Comparison of ENCODE assay signal across 1 cellular context in genomic region chr15:80780416-80781221, GRCh38.
A peak's percentile ranks its signal among the peaks of the same experiment; 100 is the strongest.
TF ChIP-seq lines count a peak whose summit lies in the region.

No MANE protein-coding gene starts in this region.

TF ChIP-seq in HepG2, 621 proteins besides CTCF, POLR2A, EP300 and RAD21 (continued from another document and continues in another):
- no peak for TF ChIP-seq RERE (CRISPR knock-in tag; IDR thresholded peaks at IDR 0.05; ENCODE audit: low read depth)
- peak; percentile 49; the same call in 1 of the 2 replicates for TF ChIP-seq NR2C2 (CRISPR knock-in tag; IDR thresholded peaks at IDR 0.05; ENCODE audit: borderline replicate concordance)
- TF ChIP-seq, protein P1, sequence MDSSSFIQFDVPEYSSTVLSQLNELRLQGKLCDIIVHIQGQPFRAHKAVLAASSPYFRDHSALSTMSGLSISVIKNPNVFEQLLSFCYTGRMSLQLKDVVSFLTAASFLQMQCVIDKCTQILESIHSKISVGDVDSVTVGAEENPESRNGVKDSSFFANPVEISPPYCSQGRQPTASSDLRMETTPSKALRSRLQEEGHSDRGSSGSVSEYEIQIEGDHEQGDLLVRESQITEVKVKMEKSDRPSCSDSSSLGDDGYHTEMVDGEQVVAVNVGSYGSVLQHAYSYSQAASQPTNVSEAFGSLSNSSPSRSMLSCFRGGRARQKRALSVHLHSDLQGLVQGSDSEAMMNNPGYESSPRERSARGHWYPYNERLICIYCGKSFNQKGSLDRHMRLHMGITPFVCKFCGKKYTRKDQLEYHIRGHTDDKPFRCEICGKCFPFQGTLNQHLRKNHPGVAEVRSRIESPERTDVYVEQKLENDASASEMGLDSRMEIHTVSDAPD (CRISPR knock-in tag; IDR thresholded peaks at IDR 0.05): no peak
- TF ChIP-seq ZNF33B (CRISPR knock-in tag; IDR thresholded peaks at IDR 0.05): peak; percentile 55; the same call in 1 of the 2 replicates
- TF ChIP-seq TBP (CRISPR knock-in tag; IDR thresholded peaks at IDR 0.05): no peak
- TF ChIP-seq, protein P2, sequence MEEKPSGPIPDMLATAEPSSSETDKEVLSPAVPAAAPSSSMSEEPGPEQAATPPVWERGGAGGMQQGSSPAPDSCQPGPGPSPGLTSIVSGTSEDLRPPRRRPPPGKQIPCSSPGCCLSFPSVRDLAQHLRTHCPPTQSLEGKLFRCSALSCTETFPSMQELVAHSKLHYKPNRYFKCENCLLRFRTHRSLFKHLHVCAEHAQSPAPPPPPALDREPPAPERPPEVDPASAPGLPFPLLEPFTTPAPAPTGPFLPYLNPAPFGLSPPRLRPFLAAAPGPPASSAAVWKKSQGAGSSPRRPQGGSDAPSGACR (CRISPR knock-in tag; IDR thresholded peaks at IDR 0.05): no peak
- TF ChIP-seq, protein P3, sequence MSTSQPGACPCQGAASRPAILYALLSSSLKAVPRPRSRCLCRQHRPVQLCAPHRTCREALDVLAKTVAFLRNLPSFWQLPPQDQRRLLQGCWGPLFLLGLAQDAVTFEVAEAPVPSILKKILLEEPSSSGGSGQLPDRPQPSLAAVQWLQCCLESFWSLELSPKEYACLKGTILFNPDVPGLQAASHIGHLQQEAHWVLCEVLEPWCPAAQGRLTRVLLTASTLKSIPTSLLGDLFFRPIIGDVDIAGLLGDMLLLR (CRISPR knock-in tag; IDR thresholded peaks at IDR 0.05): peak; percentile 91
- TF ChIP-seq ZNF256 (CRISPR knock-in tag; conservative IDR thresholded peaks at IDR 0.05): peak; percentile 97
- no peak; the same call in 1 of the 2 replicates for TF ChIP-seq CAMTA2 (CRISPR knock-in tag; IDR thresholded peaks at IDR 0.05; ENCODE audit: borderline replicate concordance)
- TF ChIP-seq ZNF737 (CRISPR knock-in tag; IDR thresholded peaks at IDR 0.05; ENCODE audit: borderline replicate concordance): peak; percentile 57; the same call in 1 of the 2 replicates
- 0 out of 2 replicates have a peak, but pooled peaks have one; percentile 59 for TF ChIP-seq PAWR (CRISPR knock-in tag; IDR thresholded peaks at IDR 0.05; ENCODE audit: borderline replicate concordance)
- TF ChIP-seq, protein P4, sequence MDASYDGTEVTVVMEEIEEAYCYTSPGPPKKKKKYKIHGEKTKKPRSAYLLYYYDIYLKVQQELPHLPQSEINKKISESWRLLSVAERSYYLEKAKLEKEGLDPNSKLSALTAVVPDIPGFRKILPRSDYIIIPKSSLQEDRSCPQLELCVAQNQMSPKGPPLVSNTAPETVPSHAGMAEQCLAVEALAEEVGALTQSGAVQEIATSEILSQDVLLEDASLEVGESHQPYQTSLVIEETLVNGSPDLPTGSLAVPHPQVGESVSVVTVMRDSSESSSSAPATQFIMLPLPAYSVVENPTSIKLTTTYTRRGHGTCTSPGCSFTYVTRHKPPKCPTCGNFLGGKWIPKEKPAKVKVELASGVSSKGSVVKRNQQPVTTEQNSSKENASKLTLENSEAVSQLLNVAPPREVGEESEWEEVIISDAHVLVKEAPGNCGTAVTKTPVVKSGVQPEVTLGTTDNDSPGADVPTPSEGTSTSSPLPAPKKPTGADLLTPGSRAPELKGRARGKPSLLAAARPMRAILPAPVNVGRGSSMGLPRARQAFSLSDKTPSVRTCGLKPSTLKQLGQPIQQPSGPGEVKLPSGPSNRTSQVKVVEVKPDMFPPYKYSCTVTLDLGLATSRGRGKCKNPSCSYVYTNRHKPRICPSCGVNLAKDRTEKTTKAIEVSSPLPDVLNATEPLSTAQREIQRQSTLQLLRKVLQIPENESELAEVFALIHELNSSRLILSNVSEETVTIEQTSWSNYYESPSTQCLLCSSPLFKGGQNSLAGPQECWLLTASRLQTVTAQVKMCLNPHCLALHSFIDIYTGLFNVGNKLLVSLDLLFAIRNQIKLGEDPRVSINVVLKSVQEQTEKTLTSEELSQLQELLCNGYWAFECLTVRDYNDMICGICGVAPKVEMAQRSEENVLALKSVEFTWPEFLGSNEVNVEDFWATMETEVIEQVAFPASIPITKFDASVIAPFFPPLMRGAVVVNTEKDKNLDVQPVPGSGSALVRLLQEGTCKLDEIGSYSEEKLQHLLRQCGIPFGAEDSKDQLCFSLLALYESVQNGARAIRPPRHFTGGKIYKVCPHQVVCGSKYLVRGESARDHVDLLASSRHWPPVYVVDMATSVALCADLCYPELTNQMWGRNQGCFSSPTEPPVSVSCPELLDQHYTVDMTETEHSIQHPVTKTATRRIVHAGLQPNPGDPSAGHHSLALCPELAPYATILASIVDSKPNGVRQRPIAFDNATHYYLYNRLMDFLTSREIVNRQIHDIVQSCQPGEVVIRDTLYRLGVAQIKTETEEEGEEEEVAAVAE (CRISPR knock-in tag; IDR thresholded peaks at IDR 0.05; ENCODE audit: borderline replicate concordance): peak; percentile 91
- TF ChIP-seq ZNF296 (CRISPR knock-in tag; conservative IDR thresholded peaks at IDR 0.05): peak; percentile 94; the same call in 1 of the 2 replicates
- 0 out of 2 replicates have a peak, but pooled peaks have one; percentile 32 for TF ChIP-seq REL (CRISPR knock-in tag; conservative IDR thresholded peaks at IDR 0.05)
- TF ChIP-seq SIN3B (IDR thresholded peaks at IDR 0.05; ENCODE audit: low read length): no peak
- peak; percentile 63; the same call in 1 of the 2 replicates for TF ChIP-seq ZNF317 (CRISPR knock-in tag; IDR thresholded peaks at IDR 0.05)
- TF ChIP-seq MED13 (CRISPR knock-in tag; IDR thresholded peaks at IDR 0.05): peak; percentile 85
- peak; percentile 87 for TF ChIP-seq ZBED4 (CRISPR knock-in tag; IDR thresholded peaks at IDR 0.05; ENCODE audit: borderline replicate concordance)
- TF ChIP-seq NKX3-1 (CRISPR knock-in tag; IDR thresholded peaks at IDR 0.05): peak; percentile 99
- TF ChIP-seq, protein P5, sequence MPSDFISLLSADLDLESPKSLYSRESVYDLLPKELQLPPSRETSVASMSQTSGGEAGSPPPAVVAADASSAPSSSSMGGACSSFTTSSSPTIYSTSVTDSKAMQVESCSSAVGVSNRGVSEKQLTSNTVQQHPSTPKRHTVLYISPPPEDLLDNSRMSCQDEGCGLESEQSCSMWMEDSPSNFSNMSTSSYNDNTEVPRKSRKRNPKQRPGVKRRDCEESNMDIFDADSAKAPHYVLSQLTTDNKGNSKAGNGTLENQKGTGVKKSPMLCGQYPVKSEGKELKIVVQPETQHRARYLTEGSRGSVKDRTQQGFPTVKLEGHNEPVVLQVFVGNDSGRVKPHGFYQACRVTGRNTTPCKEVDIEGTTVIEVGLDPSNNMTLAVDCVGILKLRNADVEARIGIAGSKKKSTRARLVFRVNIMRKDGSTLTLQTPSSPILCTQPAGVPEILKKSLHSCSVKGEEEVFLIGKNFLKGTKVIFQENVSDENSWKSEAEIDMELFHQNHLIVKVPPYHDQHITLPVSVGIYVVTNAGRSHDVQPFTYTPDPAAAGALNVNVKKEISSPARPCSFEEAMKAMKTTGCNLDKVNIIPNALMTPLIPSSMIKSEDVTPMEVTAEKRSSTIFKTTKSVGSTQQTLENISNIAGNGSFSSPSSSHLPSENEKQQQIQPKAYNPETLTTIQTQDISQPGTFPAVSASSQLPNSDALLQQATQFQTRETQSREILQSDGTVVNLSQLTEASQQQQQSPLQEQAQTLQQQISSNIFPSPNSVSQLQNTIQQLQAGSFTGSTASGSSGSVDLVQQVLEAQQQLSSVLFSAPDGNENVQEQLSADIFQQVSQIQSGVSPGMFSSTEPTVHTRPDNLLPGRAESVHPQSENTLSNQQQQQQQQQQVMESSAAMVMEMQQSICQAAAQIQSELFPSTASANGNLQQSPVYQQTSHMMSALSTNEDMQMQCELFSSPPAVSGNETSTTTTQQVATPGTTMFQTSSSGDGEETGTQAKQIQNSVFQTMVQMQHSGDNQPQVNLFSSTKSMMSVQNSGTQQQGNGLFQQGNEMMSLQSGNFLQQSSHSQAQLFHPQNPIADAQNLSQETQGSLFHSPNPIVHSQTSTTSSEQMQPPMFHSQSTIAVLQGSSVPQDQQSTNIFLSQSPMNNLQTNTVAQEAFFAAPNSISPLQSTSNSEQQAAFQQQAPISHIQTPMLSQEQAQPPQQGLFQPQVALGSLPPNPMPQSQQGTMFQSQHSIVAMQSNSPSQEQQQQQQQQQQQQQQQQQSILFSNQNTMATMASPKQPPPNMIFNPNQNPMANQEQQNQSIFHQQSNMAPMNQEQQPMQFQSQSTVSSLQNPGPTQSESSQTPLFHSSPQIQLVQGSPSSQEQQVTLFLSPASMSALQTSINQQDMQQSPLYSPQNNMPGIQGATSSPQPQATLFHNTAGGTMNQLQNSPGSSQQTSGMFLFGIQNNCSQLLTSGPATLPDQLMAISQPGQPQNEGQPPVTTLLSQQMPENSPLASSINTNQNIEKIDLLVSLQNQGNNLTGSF (CRISPR knock-in tag; IDR thresholded peaks at IDR 0.05): peak; percentile 96
- TF ChIP-seq MXD1 (CRISPR knock-in tag; IDR thresholded peaks at IDR 0.05): peak; percentile 96
- TF ChIP-seq, protein P6, sequence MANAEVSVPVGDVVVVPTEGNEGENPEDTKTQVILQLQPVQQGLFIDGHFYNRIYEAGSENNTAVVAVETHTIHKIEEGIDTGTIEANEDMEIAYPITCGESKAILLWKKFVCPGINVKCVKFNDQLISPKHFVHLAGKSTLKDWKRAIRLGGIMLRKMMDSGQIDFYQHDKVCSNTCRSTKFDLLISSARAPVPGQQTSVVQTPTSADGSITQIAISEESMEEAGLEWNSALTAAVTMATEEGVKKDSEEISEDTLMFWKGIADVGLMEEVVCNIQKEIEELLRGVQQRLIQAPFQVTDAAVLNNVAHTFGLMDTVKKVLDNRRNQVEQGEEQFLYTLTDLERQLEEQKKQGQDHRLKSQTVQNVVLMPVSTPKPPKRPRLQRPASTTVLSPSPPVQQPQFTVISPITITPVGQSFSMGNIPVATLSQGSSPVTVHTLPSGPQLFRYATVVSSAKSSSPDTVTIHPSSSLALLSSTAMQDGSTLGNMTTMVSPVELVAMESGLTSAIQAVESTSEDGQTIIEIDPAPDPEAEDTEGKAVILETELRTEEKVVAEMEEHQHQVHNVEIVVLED (CRISPR knock-in tag; IDR thresholded peaks at IDR 0.05; ENCODE audit: borderline replicate concordance): peak; percentile 44; the same call in 1 of the 2 replicates
- TF ChIP-seq HDAC6 (IDR thresholded peaks at IDR 0.05; ENCODE audit: low read depth, low read length): no peak
- peak; percentile 91 for TF ChIP-seq ISX (CRISPR knock-in tag; conservative IDR thresholded peaks at IDR 0.05)
- TF ChIP-seq ZNF644 (CRISPR knock-in tag; IDR thresholded peaks at IDR 0.05; ENCODE audit: low read depth): peak; percentile 52; the same call in 1 of the 2 replicates
- TF ChIP-seq SNRNP70 (IDR thresholded peaks at IDR 0.05; ENCODE audit: low read depth, low read length): no peak
- 0 out of 2 replicates have a peak, but pooled peaks have one; percentile 62 for TF ChIP-seq NCOA5 (CRISPR knock-in tag; IDR thresholded peaks at IDR 0.05)
- peak; percentile 89 for TF ChIP-seq HDAC1 (CRISPR knock-in tag; IDR thresholded peaks at IDR 0.05)
- TF ChIP-seq NRL (CRISPR knock-in tag; IDR thresholded peaks at IDR 0.05; ENCODE audit: borderline replicate concordance): peak; percentile 83
